ENCODE assay signal across 7 cellular contexts in genomic region chr7:155490697-155491628, GRCh38. TPM values are rescaled to one million over a fixed set of nuclear protein-coding genes. Genes with fewer than 3 reads are reported as not detected.
DNase-seq lines count a peak whose midpoint lies in the region; ATAC-seq, FAIRE-seq and TF ChIP-seq lines count a peak whose summit lies in the region.

No MANE protein-coding gene starts in this region.

- no peak for FAIRE-seq in RCC 7860 (lab: Jason Lieb, UNC)

- no peaks in the 10 kb centered on the region for H3K9me3 ChIP-seq in SJCRH30 (replicated peaks)
- no peaks in the 10 kb centered on the region for H3K9me3 ChIP-seq in esophagus muscularis mucosa

- H3K4me3 ChIP-seq in SJCRH30 (peak overlapping the region; percentile 12; the same call in 1 of the 2 replicates), esophagus muscularis mucosa (peak overlapping the region; percentile 51 to 57 (median 54))

- H3K4me1 Mint-ChIP-seq in neural crest cell: peaks cover 62% of the 10 kb centered on the region

- H3K27me3 Mint-ChIP-seq in neural crest cell (ENCODE audit: low read depth): peaks cover 4% of the 10 kb centered on the region

- DNase-seq in SJCRH30 (no peak), esophagus muscularis mucosa (ENCODE audit: extremely low spot score) (no peak), neural crest cell (ENCODE audit: low read depth, low spot score) (peak; percentile 81), RCC 7860 (ENCODE audit: low spot score) (no peak)
- DNase-seq in activated effector memory CD4-positive, alpha-beta T cell treated with Interleukin-2 at 50 U/mL for 16 hours: no peak

- no peaks in the 10 kb centered on the region for H3K36me3 ChIP-seq in SJCRH30
- H3K36me3 ChIP-seq in esophagus muscularis mucosa: no peaks in the 10 kb centered on the region

- ATAC-seq in GM18861 (IDR thresholded peaks at IDR 0.05; ENCODE audit: unreplicated experiment) (peak; percentile 84), HG02588 (IDR thresholded peaks at IDR 0.05; ENCODE audit: unreplicated experiment) (peak; percentile 92)

- H3K36me3 Mint-ChIP-seq in neural crest cell (ENCODE audit: low read depth): no peaks in the 10 kb centered on the region

- TF ChIP-seq CTCF in esophagus muscularis mucosa (IDR thresholded peaks at IDR 0.05) (no peak), neural crest cell (conservative IDR thresholded peaks at IDR 0.05) (no peak)

- intact Hi-C loops in esophagus muscularis mucosa (cut with DNase I): no loop called here

- no peak for TF ChIP-seq EP300 in esophagus muscularis mucosa (IDR thresholded peaks at IDR 0.05)

- H3K27ac ChIP-seq in SJCRH30 (no peak overlapping the region), esophagus muscularis mucosa (replicated peaks in 1 of 4) (peak overlapping the region in 3 of 4 donors; percentile 44 to 53 (median 46))

- TF ChIP-seq POLR2A in esophagus muscularis mucosa (IDR thresholded peaks at IDR 0.05; ENCODE audit: low read depth): no peak

- H3K27me3 ChIP-seq in SJCRH30: peaks cover 42% of the 10 kb centered on the region
- peaks cover 0 to 84% (median 4%) of the 10 kb centered on the region in 4 donors for H3K27me3 ChIP-seq in esophagus muscularis mucosa

- WGBS in esophagus muscularis mucosa: 44% methylated on average over 36 of the region's 47 CpGs

- H3K4me1 ChIP-seq in SJCRH30 (no peaks in the 10 kb centered on the region), esophagus muscularis mucosa (peaks cover 11 to 19% (median 16%) of the 10 kb centered on the region in 4 donors)

- no peaks in the 10 kb centered on the region for H3K9me3 Mint-ChIP-seq in neural crest cell

- H3K4me3 Mint-ChIP-seq in neural crest cell: peak overlapping the region; percentile 73

- peak overlapping the region; percentile 98 for H3K27ac Mint-ChIP-seq in neural crest cell (ENCODE audit: unreplicated experiment)

RNA-seq across cellular contexts. Expression of gene EN2, which starts 33.0 kb away (rescaled TPM):
- total RNA-seq in SJCRH30 (2014; rRNA removed; shearing (Covaris generic)): 0.61 and 0.81 TPM in 2 replicates
- total RNA-seq in esophagus muscularis mucosa: under 1 TPM in 1 of 4 donors, not detected in 3; 0.06 TPM
- total RNA-seq in neural crest cell: 7.2 and 8.2 TPM in 2 replicates

RNA-seq across cellular contexts. Expression of gene CNPY1, which starts 55.4 kb away (rescaled TPM):
- not detected in 2 replicates for total RNA-seq in SJCRH30 (2014; rRNA removed; shearing (Covaris generic))
- total RNA-seq in esophagus muscularis mucosa: not detected
- total RNA-seq in neural crest cell: 1.5 and 2.4 TPM in 2 replicates
